Comparison of ENCODE assay signal across 21 cellular contexts in genomic region chr4:169352332-169352731, GRCh38.
"Had no signal": no experiment of that assay in that cellular context is flagged by ENCODE, and none has a peak within 500 bp of the region (broad histone marks: within the 10 kb centered on the region; RNA-seq: fewer than 3 reads in every experiment).

No MANE protein-coding gene starts in this region.

- H3K27ac Mint-ChIP-seq: immature natural killer cell; naive thymus-derived CD4-positive, alpha-beta T cell; neural progenitor cell; progenitor cell of endocrine pancreas; stimulated activated naive B cell treated with anti-CD40 and anti-IgM and Interleukin-4, amounts not matched to agents 10 μg/mL and 1 μg/mL and 100 μg/mL, for 72 hours; stimulated activated naive CD8-positive, alpha-beta T cell treated with anti-CD3 and anti-CD28 coated beads, Interleukin-15, Interleukin-2, amounts not matched to agents 100 ng/mL and 50 ng/mL, for 24 hours had no signal

- H3K9ac ChIP-seq: neural progenitor cell, parathyroid adenoma had no signal

- DNase-seq: effector memory CD4-positive, alpha-beta T cell; erythroblast; esophagus squamous epithelium; immature natural killer cell; islet precursor cell; mesendoderm; naive thymus-derived CD4-positive, alpha-beta T cell; stimulated activated CD4-positive, alpha-beta T cell treated with anti-CD3 and anti-CD28 coated beads, Interleukin-15, amount 100 ng/mL, for 24 hours; stimulated activated CD4-positive, alpha-beta T cell treated with anti-CD3 and anti-CD28 coated beads, Interleukin-2, amount 100 ng/mL, for 48 hours; stimulated activated naive B cell treated with anti-CD40 and anti-IgM and Interleukin-4, amounts not matched to agents 10 μg/mL and 1 μg/mL and 100 μg/mL, for 72 hours; trophoblast cell had no signal

- H3K79me2 ChIP-seq: parathyroid adenoma had no signal

- H3K27me3 Mint-ChIP-seq: naive thymus-derived CD4-positive, alpha-beta T cell; progenitor cell of endocrine pancreas; stimulated activated naive B cell treated with anti-CD40 and anti-IgM and Interleukin-4, amounts not matched to agents 10 μg/mL and 1 μg/mL and 100 μg/mL, for 72 hours; stimulated activated naive CD8-positive, alpha-beta T cell treated with anti-CD3 and anti-CD28 coated beads, Interleukin-15, Interleukin-2, amounts not matched to agents 100 ng/mL and 50 ng/mL, for 24 hours had no signal

- H3K27me3 ChIP-seq: esophagus squamous epithelium, neural progenitor cell, right lobe of liver, suprapubic skin had no signal

- H3K36me3 ChIP-seq: esophagus squamous epithelium, neural progenitor cell, right lobe of liver, suprapubic skin had no signal

- H3K36me3 Mint-ChIP-seq: immature natural killer cell; neural progenitor cell; stimulated activated naive B cell treated with anti-CD40 and anti-IgM and Interleukin-4, amounts not matched to agents 10 μg/mL and 1 μg/mL and 100 μg/mL, for 72 hours had no signal

- FAIRE-seq: frontal cortex, small intestine had no signal

- H3K4me3 ChIP-seq: coronary artery, esophagus squamous epithelium, neural progenitor cell, right lobe of liver, suprapubic skin had no signal

- H3K4me1 Mint-ChIP-seq: immature natural killer cell; naive thymus-derived CD4-positive, alpha-beta T cell; neural progenitor cell; stimulated activated naive B cell treated with anti-CD40 and anti-IgM and Interleukin-4, amounts not matched to agents 10 μg/mL and 1 μg/mL and 100 μg/mL, for 72 hours had no signal

- H3K9me3 Mint-ChIP-seq: nephron; stimulated activated naive CD8-positive, alpha-beta T cell treated with anti-CD3 and anti-CD28 coated beads, Interleukin-15, Interleukin-2, amounts not matched to agents 100 ng/mL and 50 ng/mL, for 24 hours had no signal

- H3K27ac ChIP-seq: coronary artery, esophagus squamous epithelium, parathyroid adenoma, suprapubic skin had no signal

- H3K4me1 ChIP-seq: parathyroid adenoma, right lobe of liver, suprapubic skin had no signal

- H3K9me3 ChIP-seq: esophagus squamous epithelium, right lobe of liver, suprapubic skin had no signal

- H3K4me3 Mint-ChIP-seq: immature natural killer cell; naive thymus-derived CD4-positive, alpha-beta T cell; nephron; neural progenitor cell; stimulated activated naive B cell treated with anti-CD40 and anti-IgM and Interleukin-4, amounts not matched to agents 10 μg/mL and 1 μg/mL and 100 μg/mL, for 72 hours; stimulated activated naive CD8-positive, alpha-beta T cell treated with anti-CD3 and anti-CD28 coated beads, Interleukin-15, Interleukin-2, amounts not matched to agents 100 ng/mL and 50 ng/mL, for 24 hours had no signal
